10 cellular contexts compared by ENCODE assay signal in the genomic region with DNA sequence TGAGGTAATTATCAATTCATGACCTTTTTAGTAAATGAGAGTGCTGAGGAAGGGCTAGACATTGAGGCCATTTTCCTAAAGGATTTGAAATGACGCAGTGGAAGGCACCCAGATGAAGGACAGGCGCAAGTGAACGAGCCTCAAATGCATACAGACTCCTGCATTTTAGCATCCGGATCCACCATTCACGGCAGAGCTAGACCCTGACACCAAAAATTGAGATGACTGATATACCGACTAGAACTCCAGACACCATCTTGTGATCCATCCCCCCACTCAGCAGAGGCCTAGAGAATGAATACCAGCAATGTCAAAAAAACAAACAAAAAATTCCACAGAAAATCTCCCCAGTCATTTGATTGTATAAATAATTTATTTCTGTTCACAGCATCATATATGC. TPM values are rescaled to one million over a fixed set of nuclear protein-coding genes. Genes with fewer than 3 reads are reported as not detected.
DNase-seq lines count a peak whose midpoint lies in the region; ATAC-seq and TF ChIP-seq lines count a peak whose summit lies in the region.
"Had no signal": no experiment of that assay in that cellular context is flagged by ENCODE, and none has a peak within 500 bp of the region (broad histone marks: within the 10 kb centered on the region; RNA-seq: fewer than 3 reads in every experiment).

No MANE protein-coding gene starts in this region.

- CTCF ChIA-PET in AG04450 (lab: Charles Lee) (interaction anchor here (0.5 to 1.2 kb wide), 2 partner anchors 40 to 357 kb away, joined by 3 read pairs; no protein-coding TSS in a partner anchor), IMR-90 (lab: Yijun Ruan, JAX) (no interaction called here)

- no peak overlapping the region for H3K18ac ChIP-seq in IMR-90 (ENCODE audit: low read depth, low read length)

- no peak overlapping the region for H4K5ac ChIP-seq in IMR-90 (ENCODE audit: low read depth, low read length)

- no peak for TF ChIP-seq RAD21 in IMR-90 (IDR thresholded peaks at IDR 0.05; ENCODE audit: low read length)

- ATAC-seq in IMR-90 (ENCODE audit: low read depth) (no peak), HG02678 (IDR thresholded peaks at IDR 0.05; ENCODE audit: unreplicated experiment) (no peak)

- no peak overlapping the region for H4K91ac ChIP-seq in IMR-90 (ENCODE audit: insufficient read depth, low read depth, low read length)

- no peak overlapping the region for H2AK5ac ChIP-seq in IMR-90 (ENCODE audit: low read depth, low read length)

- no peak overlapping the region for H2BK120ac ChIP-seq in IMR-90 (ENCODE audit: low read depth, low read length)

- dilution Hi-C loops in IMR-90 (cut with HindIII; ENCODE audit: low sequenced_read_pairs, unreplicated experiment): no loop called here

- no peak overlapping the region for H2BK15ac ChIP-seq in IMR-90 (ENCODE audit: low read depth, low read length)

- H3K23ac ChIP-seq in IMR-90 (ENCODE audit: low read depth, low read length): no peak overlapping the region

- H3K4ac ChIP-seq in IMR-90 (ENCODE audit: low read depth, low read length): no peak overlapping the region

- no peak overlapping the region for H2BK5ac ChIP-seq in IMR-90 (ENCODE audit: low read depth, low read length, poor library complexity, severe bottlenecking)

- no peak overlapping the region for H3K14ac ChIP-seq in IMR-90 (replicated peaks; ENCODE audit: low read depth, low read length)

- 0 out of 2 replicates have a peak, but pooled peaks cover 3% of the 10 kb centered on the region for H3K9me1 ChIP-seq in IMR-90 (ENCODE audit: insufficient read depth, low read length)

- H2AFZ ChIP-seq in IMR-90 (replicated peaks; ENCODE audit: low read length, poor library complexity): no peak overlapping the region

- H3K27ac ChIP-seq in AG04450 (ENCODE audit: low read depth, low read length) (no peak overlapping the region), IMR-90 (ENCODE audit: insufficient read depth, low read length) (no peak overlapping the region), breast epithelium (peak overlapping the region; percentile 77 to 92), muscle layer of colon (ENCODE audit: low read depth, low read length) (peak overlapping the region; percentile 31)

- no peaks in the 10 kb centered on the region for H3K9me3 ChIP-seq in AG04450 (ENCODE audit: control insufficient read depth, insufficient read depth, low read length)
- H3K9me3 ChIP-seq in IMR-90 (ENCODE audit: control insufficient read depth, insufficient read depth, low read length): no peaks in the 10 kb centered on the region
- H3K9me3 ChIP-seq in breast epithelium: no peaks in the 10 kb centered on the region
- no peaks in the 10 kb centered on the region for H3K9me3 ChIP-seq in muscle layer of colon (ENCODE audit: low read length)

- no peaks in the 10 kb centered on the region for H3K36me3 ChIP-seq in IMR-90 (ENCODE audit: control insufficient read depth, insufficient read depth, low read length)
- no peaks in the 10 kb centered on the region for H3K36me3 ChIP-seq in breast epithelium
- no peaks in the 10 kb centered on the region for H3K36me3 ChIP-seq in muscle layer of colon (ENCODE audit: insufficient read depth, low read length)

- no TSS peak for BruUV-seq in IMR-90 (replicated peaks; lab: Mats Ljungman, UMichigan)

- in situ Hi-C loops in IMR-90 (cut with MboI; ENCODE audit: low sequenced_read_pairs): loop anchor here (10.0 kb wide), 1 partner anchor 208 kb away; no protein-coding TSS in a partner anchor

- no peak overlapping the region for H2AK9ac ChIP-seq in IMR-90 (replicated peaks; ENCODE audit: low read depth, low read length, poor library complexity)

- H3K27me3 ChIP-seq in AG04450 (ENCODE audit: control insufficient read depth, insufficient read depth, low read length) (no peaks in the 10 kb centered on the region), IMR-90 (ENCODE audit: control insufficient read depth, insufficient read depth, low read length) (no peaks in the 10 kb centered on the region), breast epithelium (no peaks in the 10 kb centered on the region), muscle layer of colon (ENCODE audit: control insufficient read depth in 1 of 2, insufficient read depth in 2 of 2, low read length in 2 of 2) (peaks cover 0 to 10% of the 10 kb centered on the region in 2 donors)

- H3K56ac ChIP-seq in IMR-90 (ENCODE audit: extremely low read depth, insufficient read depth, low read length): no peak overlapping the region

- intact Hi-C loops in IMR-90 (cut with micrococcal nuclease): loop anchor here (10.0 kb wide), 1 partner anchor 128 kb away; no protein-coding TSS in a partner anchor
- intact Hi-C loops in breast epithelium (cut with DNase I; ENCODE audit: low total_unique reads): no loop called here

- H3K4me3 ChIP-seq in AG04450 (ENCODE audit: low read depth, low read length): peak overlapping the region; percentile 73
- H3K4me3 ChIP-seq in IMR-90 (ENCODE audit: insufficient read depth, low read depth, low read length): no peak overlapping the region
- peak overlapping the region in 2 of 3 donors; percentile 72 to 77 for H3K4me3 ChIP-seq in breast epithelium
- no peak overlapping the region for H3K4me3 ChIP-seq in muscle layer of colon (ENCODE audit: low read depth in 1 of 2, low read length in 2 of 2)

- TF ChIP-seq POLR2A in IMR-90 (IDR thresholded peaks at IDR 0.05; ENCODE audit: low read depth, low read length) (no peak), breast epithelium (IDR thresholded peaks at IDR 0.05) (no peak)

- peaks cover 5% of the 10 kb centered on the region for H3K4me1 ChIP-seq in IMR-90 (ENCODE audit: control insufficient read depth, insufficient read depth, low read length)
- H3K4me1 ChIP-seq in breast epithelium: no peaks in the 10 kb centered on the region
- H3K4me1 ChIP-seq in muscle layer of colon (ENCODE audit: insufficient read depth, low read length): peaks cover 13% of the 10 kb centered on the region

- H3K9ac ChIP-seq in IMR-90 (ENCODE audit: low read depth, low read length) (no peak overlapping the region), muscle layer of colon (ENCODE audit: low read length) (no peak overlapping the region)

- no peak overlapping the region for H4K8ac ChIP-seq in IMR-90 (ENCODE audit: low read depth in 2 of 2, low read length in 2 of 2)

- DNase-seq in AG04450 (ENCODE audit: low read depth, low spot score): no peak
- DNase-seq in IMR-90: no peak
- no peak for DNase-seq in breast epithelium (ENCODE audit: low spot score in 2 of 2)
- DNase-seq in NAMALWA (ENCODE audit: low spot score): no peak
- no peak for DNase-seq in inferior parietal cortex (ENCODE audit: extremely low spot score)
- no peak for DNase-seq in GF-D8 (lab: John Stamatoyannopoulos, UW)
- DNase-seq: COR-L47, NCI-H1092 treated with DMSO at 0.1 percent for 48 hours had no signal

- H3K79me1 ChIP-seq in IMR-90 (ENCODE audit: low read depth in 1 of 2, low read length in 2 of 2): peaks cover 21 to 44% of the 10 kb centered on the region in 2 experiments

- H4K20me1 ChIP-seq in IMR-90 (ENCODE audit: insufficient read depth, low read length): peaks cover 5% of the 10 kb centered on the region; the same call in 1 of the 2 replicates

- TF ChIP-seq CTCF in AG04450 (IDR thresholded peaks at IDR 0.05; ENCODE audit: low read depth, low read length) (no peak), IMR-90 (conservative IDR thresholded peaks at IDR 0.05; ENCODE audit: low read depth, low read length) (no peak), breast epithelium (IDR thresholded peaks at IDR 0.05) (no peak)

- H3K4me2 ChIP-seq in IMR-90 (ENCODE audit: low read depth, low read length): peak overlapping the region; percentile 45; the same call in 1 of the 2 replicates

- no CpG with 5 or more reads among the region's 6 CpGs for WGBS in IMR-90 (ENCODE audit: extremely low coverage in 2 of 2, insufficient read length in 1 of 2), 2 experiments

- POLR2A ChIA-PET in AG04450 (lab: Yijun Ruan, JAX): interaction anchor here (0.6 kb wide), 1 partner anchor 328 kb away, joined by 3 read pairs; no protein-coding TSS in a partner anchor
- POLR2A ChIA-PET in IMR-90 (lab: Charles Lee; ENCODE audit: unreplicated experiment): no interaction called here

- H2BK20ac ChIP-seq in IMR-90 (ENCODE audit: low read depth, low read length): no peak overlapping the region

TF ChIP-seq in IMR-90, 13 proteins besides CTCF, POLR2A, EP300 and RAD21:
- TF ChIP-seq MXI1 (IDR thresholded peaks at IDR 0.05; ENCODE audit: borderline replicate concordance, low read depth, low read length) (no peak), CHD1 (IDR thresholded peaks at IDR 0.05; ENCODE audit: low read depth, low read length) (no peak), RCOR1 (IDR thresholded peaks at IDR 0.05; ENCODE audit: insufficient replicate concordance, low read length) (no peak), MAZ (IDR thresholded peaks at IDR 0.05; ENCODE audit: borderline replicate concordance, low read depth, low read length) (no peak), CEBPB (IDR thresholded peaks at IDR 0.05; ENCODE audit: low read depth, low read length) (no peak), MAFK (IDR thresholded peaks at IDR 0.05; ENCODE audit: low read depth, low read length) (no peak)
- TF ChIP-seq, protein P1, sequence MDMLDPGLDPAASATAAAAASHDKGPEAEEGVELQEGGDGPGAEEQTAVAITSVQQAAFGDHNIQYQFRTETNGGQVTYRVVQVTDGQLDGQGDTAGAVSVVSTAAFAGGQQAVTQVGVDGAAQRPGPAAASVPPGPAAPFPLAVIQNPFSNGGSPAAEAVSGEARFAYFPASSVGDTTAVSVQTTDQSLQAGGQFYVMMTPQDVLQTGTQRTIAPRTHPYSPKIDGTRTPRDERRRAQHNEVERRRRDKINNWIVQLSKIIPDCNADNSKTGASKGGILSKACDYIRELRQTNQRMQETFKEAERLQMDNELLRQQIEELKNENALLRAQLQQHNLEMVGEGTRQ (IDR thresholded peaks at IDR 0.05; ENCODE audit: low read depth, low read length): no peak

RNA-seq across cellular contexts. Expression of gene ARL4C, which starts 4.2 kb away (rescaled TPM):
- 13.0 and 15.0 TPM in 2 replicates for polyA plus RNA-seq in AG04450 (2011; rRNA removed)
- polyA minus RNA-seq in AG04450 (2011; rRNA and poly(A)+ RNA removed): 10.4 and 10.5 TPM in 2 replicates
- 7.7 and 12.5 TPM in 2 replicates for total RNA-seq in IMR-90 (2012; rRNA removed)
- 8.2 and 8.7 TPM in 2 replicates for polyA plus RNA-seq in IMR-90 (2012; rRNA removed)
- 4.8 and 7.4 TPM in 2 replicates for polyA plus RNA-seq in IMR-90 (2012; cell fraction: cytosol; rRNA removed)
- 6.5 and 6.7 TPM in 2 replicates for polyA plus RNA-seq in IMR-90 (2012; cell fraction: nucleus; rRNA removed; ENCODE audit: low replicate concordance)
- total RNA-seq in breast epithelium: 10 to 100 TPM; 16.1 to 61.0 (median 23.5) TPM

Comparison
In these comparisons a context has a peak if more than half of its experiments do, and no peak if none do; other contexts are left out.
1. H3K27ac ChIP-seq: peak in breast epithelium (2 of 2) and muscle layer of colon (single experiment); none in AG04450 (single experiment) and IMR-90 (single experiment).
2. H3K4me3 ChIP-seq: peak in AG04450 (single experiment) and breast epithelium (2 of 3); none in IMR-90 (single experiment) and muscle layer of colon (0 of 2).